Comparison of ENCODE assay signal across 24 cellular contexts in the genomic region with DNA sequence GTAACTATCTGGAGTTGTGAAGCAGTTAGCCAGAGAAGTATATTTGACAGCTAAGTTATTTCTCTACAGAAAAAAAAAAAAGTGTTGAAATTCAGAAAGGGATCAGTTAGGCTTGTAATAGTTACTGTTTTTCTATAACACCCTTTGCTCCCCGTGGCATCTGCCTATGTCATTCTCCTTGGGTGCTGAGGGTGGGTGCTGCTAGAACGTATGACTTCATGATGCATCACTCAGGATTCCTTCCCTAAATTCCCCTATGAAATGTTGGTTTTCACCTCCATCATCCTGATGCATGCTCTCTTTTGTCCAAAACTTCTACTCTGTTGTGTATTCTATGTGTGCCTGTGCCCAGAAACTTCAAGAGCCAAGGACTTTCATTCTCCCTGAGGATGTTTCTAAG.
"Had no signal": no experiment of that assay in that cellular context is flagged by ENCODE, and none has a peak within 500 bp of the region (broad histone marks: within the 10 kb centered on the region; RNA-seq: fewer than 3 reads in every experiment).

No MANE protein-coding gene starts in this region.

- H3K27me3 ChIP-seq: ascending aorta, body of pancreas, cardiac muscle cell, Peyer's patch had no signal

- H3K27ac ChIP-seq: ascending aorta, body of pancreas, cardiac muscle cell, Peyer's patch had no signal

- H3K9me3 ChIP-seq: ascending aorta, body of pancreas, Peyer's patch had no signal

- H3K4me3 ChIP-seq: ascending aorta, body of pancreas, cardiac muscle cell, Peyer's patch had no signal

- DNase-seq: activated B cell treated with CpG ODN at 0.5 μM for 24 hours; activated CD4-positive, alpha-beta T cell treated with anti-CD3 and anti-CD28 coated beads for 1 hour; activated CD4-positive, alpha-beta T cell treated with anti-CD3 and anti-CD28 coated beads, Interleukin-2, amount 10 ng/mL, durations not matched to agents 24 days and 14 days; activated CD4-positive, alpha-beta T cell treated with anti-CD3 and anti-CD28 coated beads, Interleukin-2, amount 50 U/mL, for 48 hours; activated effector memory CD4-positive, alpha-beta T cell treated with anti-CD3 and anti-CD28 coated beads, Interleukin-2, amount 50 U/mL, for 16 hours; activated naive CD4-positive, alpha-beta T cell treated with Interleukin-2 at 50 U/mL for 16 hours; activated naive CD8-positive, alpha-beta T cell treated with anti-CD3 and anti-CD28 coated beads, Interleukin-2, amount 50 U/mL, for 24 hours; activated T-cell treated with anti-CD3 and anti-CD28 coated beads, Interleukin-2, amount 50 U/mL, for 4 hours; amniotic stem cell; body of pancreas; KG1; MM.1S; NCI-H1105; NCI-H1436; NCI-H187; NCI-H2081; NCI-H446; NCI-H524; Peyer's patch; SHP77 treated with DMSO at 0.1 percent for 48 hours; T-helper 17 cell; T-helper 9 cell had no signal

- H3K36me3 ChIP-seq: ascending aorta, cardiac muscle cell, Peyer's patch had no signal

- H3K4me1 ChIP-seq: ascending aorta, body of pancreas, Peyer's patch had no signal
